In the genomic region with DNA sequence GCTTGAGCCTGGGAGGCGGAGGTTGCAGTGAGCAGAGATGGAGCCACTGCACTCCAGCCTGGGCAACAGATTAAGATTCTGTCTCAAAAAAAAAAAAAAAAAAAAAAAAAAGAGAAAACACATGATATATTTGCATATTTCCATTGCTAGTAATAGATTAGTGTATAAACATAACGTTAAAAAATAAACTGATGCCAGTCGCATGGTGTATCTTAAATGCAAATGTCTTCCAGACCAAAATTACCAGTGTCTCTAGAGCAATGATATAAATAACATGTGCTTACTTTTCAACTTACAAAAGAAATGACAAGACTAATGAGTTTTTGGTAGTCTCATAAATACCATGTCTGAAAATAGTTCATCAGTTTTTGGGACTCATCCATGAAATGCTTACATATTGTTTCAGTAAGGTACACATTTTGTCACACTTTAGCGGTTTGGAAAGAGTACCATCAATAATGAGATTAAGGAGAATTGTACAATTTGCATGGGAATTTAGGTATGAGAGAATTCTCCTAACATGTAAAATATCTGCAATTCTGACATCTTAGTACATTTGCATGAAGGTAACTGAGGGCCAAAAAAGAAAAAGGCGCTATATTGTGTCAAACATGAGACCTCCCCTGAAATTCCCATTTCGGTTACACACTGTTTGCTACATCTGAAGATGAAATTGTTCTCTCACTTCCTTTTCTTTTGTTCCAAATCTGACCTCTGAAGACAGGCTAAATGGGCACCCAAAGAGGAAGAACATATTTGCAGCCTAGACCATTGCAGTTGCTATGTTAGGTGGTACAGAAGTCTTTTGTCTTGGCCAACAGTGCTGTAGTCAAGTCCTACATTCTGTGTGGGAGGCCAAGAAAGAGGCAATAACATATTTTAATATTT, we compare ENCODE assay signal across 8 cellular contexts. TPM values are rescaled to one million over a fixed set of nuclear protein-coding genes. Genes with fewer than 3 reads are reported as not detected.
A peak's percentile ranks its signal among the peaks of the same experiment; 100 is the strongest.
DNase-seq lines count a peak whose midpoint lies in the region; ATAC-seq and TF ChIP-seq lines count a peak whose summit lies in the region.
"Had no signal": no experiment of that assay in that cellular context is flagged by ENCODE, and none has a peak within 500 bp of the region (broad histone marks: within the 10 kb centered on the region; RNA-seq: fewer than 3 reads in every experiment).

No MANE protein-coding gene starts in this region.

- no peak overlapping the region for H3K27ac Mint-ChIP-seq in natural killer cell treated with Interleukin-12 subunit alpha and Interleukin-12 subunit beta and Interleukin-15 and Interleukin-18, amount 100 ng/mL, for 72 hours
- no peak overlapping the region for H3K27ac Mint-ChIP-seq in chondrocyte (ENCODE audit: unreplicated experiment)

- no peaks in the 10 kb centered on the region for H3K36me3 Mint-ChIP-seq in natural killer cell treated with Interleukin-12 subunit alpha and Interleukin-12 subunit beta and Interleukin-15 and Interleukin-18, amount 100 ng/mL, for 72 hours
- no peaks in the 10 kb centered on the region for H3K36me3 Mint-ChIP-seq in chondrocyte (ENCODE audit: low read depth)

- H3K4me1 Mint-ChIP-seq in natural killer cell treated with Interleukin-12 subunit alpha and Interleukin-12 subunit beta and Interleukin-15 and Interleukin-18, amount 100 ng/mL, for 72 hours (ENCODE audit: low read depth in 2 of 2), result peaks cover 0 to 3% of the 10 kb centered on the region in 2 donors
- H3K4me1 Mint-ChIP-seq in chondrocyte (ENCODE audit: low read depth), result peaks cover 3% of the 10 kb centered on the region

- no peaks in the 10 kb centered on the region for H3K9me3 ChIP-seq in thoracic aorta

- DNase-seq in GM19238 (ENCODE audit: insufficient read length, low spot score), result peak; percentile 5
- peak; percentile 75 for DNase-seq in NCI-H1048 (lab: John Stamatoyannopoulos, UW)
- DNase-seq in thoracic aorta (ENCODE audit: low spot score), result no peak
- no peak for DNase-seq in natural killer cell treated with Interleukin-12 subunit alpha and Interleukin-12 subunit beta and Interleukin-15 and Interleukin-18, amount 100 ng/mL, for 72 hours (ENCODE audit: low spot score)
- DNase-seq in chondrocyte (ENCODE audit: low spot score), result no peak
- DNase-seq in GM10266 (ENCODE audit: extremely low spot score), result no peak
- DNase-seq: activated CD4-positive, CD25-positive, alpha-beta regulatory T cell had no signal

- no peak overlapping the region for H3K4me3 Mint-ChIP-seq in natural killer cell treated with Interleukin-12 subunit alpha and Interleukin-12 subunit beta and Interleukin-15 and Interleukin-18, amount 100 ng/mL, for 72 hours
- H3K4me3 Mint-ChIP-seq in chondrocyte (ENCODE audit: unreplicated experiment), result no peak overlapping the region

- no peaks in the 10 kb centered on the region for H3K36me3 ChIP-seq in thoracic aorta

- peak overlapping the region; percentile 69 to 70 for H3K27ac ChIP-seq in thoracic aorta

- no peak overlapping the region for H3K4me3 ChIP-seq in thoracic aorta

- peaks cover 34 to 47% of the 10 kb centered on the region in 2 donors for H3K4me1 ChIP-seq in thoracic aorta (ENCODE audit: control insufficient read depth in 1 of 2, low read depth in 2 of 2)

- ATAC-seq in HG02798 (IDR thresholded peaks at IDR 0.05; ENCODE audit: poor library complexity, unreplicated experiment) (peak; percentile 69), thoracic aorta (ENCODE audit: insufficient number of reproducible peaks, low FRiP score, low read depth) (no peak)
- ATAC-seq in natural killer cell treated with Interleukin-12 subunit alpha and Interleukin-12 subunit beta and Interleukin-15 and Interleukin-18, amount 100 ng/mL, for 72 hours, result no peak

- H3K27me3 ChIP-seq in thoracic aorta (replicated peaks; ENCODE audit: insufficient read depth), result no peaks in the 10 kb centered on the region

- no peaks in the 10 kb centered on the region for H3K9me3 Mint-ChIP-seq in natural killer cell treated with Interleukin-12 subunit alpha and Interleukin-12 subunit beta and Interleukin-15 and Interleukin-18, amount 100 ng/mL, for 72 hours
- peaks cover 3% of the 10 kb centered on the region for H3K9me3 Mint-ChIP-seq in chondrocyte (ENCODE audit: low read depth)

- H3K27me3 Mint-ChIP-seq in natural killer cell treated with Interleukin-12 subunit alpha and Interleukin-12 subunit beta and Interleukin-15 and Interleukin-18, amount 100 ng/mL, for 72 hours, result no peaks in the 10 kb centered on the region
- no peaks in the 10 kb centered on the region for H3K27me3 Mint-ChIP-seq in chondrocyte (ENCODE audit: low read depth)

- TF ChIP-seq CTCF in thoracic aorta (IDR thresholded peaks at IDR 0.05) (no peak), chondrocyte (IDR thresholded peaks at IDR 0.05) (no peak), GM10266 (IDR thresholded peaks at IDR 0.05; ENCODE audit: control insufficient read depth, insufficient read depth, low read depth, missing control alignments) (no peak)

RNA-seq across cellular contexts. Expression of a gene that starts 51.5 kb away (rescaled TPM):
- total RNA-seq in thoracic aorta (10 to 100 TPM; 42.6 to 58.6 TPM), chondrocyte (29.5 to 44.1 TPM (median 44.0 TPM) in 3 replicates)
- 100 to 1,000 TPM; 149 to 152 TPM for total RNA-seq in natural killer cell treated with Interleukin-12 subunit alpha and Interleukin-12 subunit beta and Interleukin-15 and Interleukin-18, amount 100 ng/mL, for 72 hours

Comparison
In these comparisons a context has a peak if more than half of its experiments do, and no peak if none do; other contexts are left out.
1. DNase-seq: peak in GM19238 (single experiment) and NCI-H1048 (single experiment); none in thoracic aorta (single experiment), natural killer cell treated with Interleukin-12 subunit alpha and Interleukin-12 subunit beta and Interleukin-15 and Interleukin-18, amount 100 ng/mL, for 72 hours (single experiment), chondrocyte (single experiment) and GM10266 (single experiment).